1 cellular context compared by ENCODE assay signal in genomic region chr2:878245-878930, GRCh38.
TF ChIP-seq lines count a peak whose summit lies in the region.

No MANE protein-coding gene starts in this region.

TF ChIP-seq in HEK293, 187 proteins besides CTCF, POLR2A, EP300 and RAD21 (continued from another document):
- TF ChIP-seq PRDM2 (tag by site-specific recombination; IDR thresholded peaks at IDR 0.05; ENCODE audit: borderline replicate concordance), result no peak
- TF ChIP-seq ZNF138 (tag by site-specific recombination; IDR thresholded peaks at IDR 0.05; ENCODE audit: borderline replicate concordance), result no peak
- no peak for TF ChIP-seq ZNF394 (tag by site-specific recombination; IDR thresholded peaks at IDR 0.05; ENCODE audit: borderline replicate concordance)
- TF ChIP-seq ZNF658 (tag by site-specific recombination; IDR thresholded peaks at IDR 0.05), result no peak
- no peak for TF ChIP-seq BCL6B (tag by site-specific recombination; IDR thresholded peaks at IDR 0.05)
- TF ChIP-seq EGR2 (tag by site-specific recombination; IDR thresholded peaks at IDR 0.05; ENCODE audit: low read depth), result 0 out of 2 replicates have a peak, but pooled peaks have one; percentile 63
